Comparison of ENCODE assay signal across 14 cellular contexts in genomic region chr11:93728792-93729128, GRCh38. TPM values are rescaled to one million over a fixed set of nuclear protein-coding genes. Genes with fewer than 3 reads are reported as not detected.
DNase-seq lines count a peak whose midpoint lies in the region; ATAC-seq, FAIRE-seq and TF ChIP-seq lines count a peak whose summit lies in the region.
"Had no signal": no experiment of that assay in that cellular context is flagged by ENCODE, and none has a peak within 500 bp of the region (broad histone marks: within the 10 kb centered on the region; RNA-seq: fewer than 3 reads in every experiment).

No MANE protein-coding gene starts in this region.

- H3K27ac ChIP-seq in GM12878 (ENCODE audit: control insufficient read depth, insufficient read depth): no peak overlapping the region
- peak overlapping the region; percentile 58 for H3K27ac ChIP-seq in smooth muscle cell (ENCODE audit: low read depth)
- H3K27ac ChIP-seq: upper lobe of right lung had no signal

- peaks cover 3 to 38% of the 10 kb centered on the region in 2 experiments for H3K36me3 ChIP-seq in GM12878 (ENCODE audit: control insufficient read depth in 2 of 2, insufficient read depth in 2 of 2, low read length in 1 of 2)
- peaks cover 47% of the 10 kb centered on the region for H3K36me3 ChIP-seq in smooth muscle cell (ENCODE audit: low read depth)

- peaks cover 70% of the 10 kb centered on the region for H3K36me3 Mint-ChIP-seq in activated CD8-positive, alpha-beta memory T cell treated with anti-CD3 and anti-CD28 coated beads, Interleukin-2, amount 10 ng/mL, durations not matched to agents 7 days and 5 days
- peaks cover 6% of the 10 kb centered on the region for H3K36me3 Mint-ChIP-seq in IgD-negative memory B cell

- intact Hi-C loops in GM12878 (cut with micrococcal nuclease; ENCODE audit: unreplicated experiment): no loop called here

- in situ Hi-C loops in GM12878 (cut with MboI): no loop called here

- H3K9me3 Mint-ChIP-seq in activated CD8-positive, alpha-beta memory T cell treated with anti-CD3 and anti-CD28 coated beads, Interleukin-2, amount 10 ng/mL, durations not matched to agents 7 days and 5 days (ENCODE audit: low read depth): no peaks in the 10 kb centered on the region
- no peaks in the 10 kb centered on the region for H3K9me3 Mint-ChIP-seq in IgD-negative memory B cell

- RAD21 ChIA-PET in GM12878 (lab: Charles Lee; ENCODE audit: unreplicated experiment): interaction anchor here (2.2 to 3.8 kb wide), 2 partner anchors 12 to 55 kb away, joined by 6 to 14 read pairs; partner anchors contain the start of genes C11orf54, MED17 and TAF1D

- H3K79me2 ChIP-seq in GM12878 (ENCODE audit: control insufficient read depth, insufficient read depth, low read length) (peaks cover 8% of the 10 kb centered on the region), smooth muscle cell (ENCODE audit: low read depth) (no peaks in the 10 kb centered on the region)

- H3K27me3 Mint-ChIP-seq in activated CD8-positive, alpha-beta memory T cell treated with anti-CD3 and anti-CD28 coated beads, Interleukin-2, amount 10 ng/mL, durations not matched to agents 7 days and 5 days: no peaks in the 10 kb centered on the region
- H3K27me3 Mint-ChIP-seq in IgD-negative memory B cell: no peaks in the 10 kb centered on the region

- H3F3A ChIP-seq in smooth muscle cell (ENCODE audit: low read depth): peaks cover 59% of the 10 kb centered on the region

- H3K9ac ChIP-seq in GM12878 (ENCODE audit: control insufficient read depth, insufficient read depth, low read length) (no peak overlapping the region), smooth muscle cell (ENCODE audit: low read depth) (no peak overlapping the region)

- no peak for DNase-seq in activated CD8-positive, alpha-beta memory T cell treated with anti-CD3 and anti-CD28 coated beads, Interleukin-2, amount 10 ng/mL, durations not matched to agents 7 days and 5 days
- no peak for DNase-seq in activated CD8-positive, alpha-beta memory T cell treated with anti-CD3 and anti-CD28 coated beads, Interleukin-2, amount 50 U/mL, for 48 hours
- DNase-seq in GM12878 (ENCODE audit: low read depth, low spot score) (no peak), smooth muscle cell (lab: John Stamatoyannopoulos, UW; ENCODE audit: unreplicated experiment) (no peak), NCI-H1694 treated with DMSO at 0.1 percent for 48 hours (lab: John Stamatoyannopoulos, UW) (no peak), GM03348 (ENCODE audit: low spot score) (no peak)
- DNase-seq: aorta, mesendoderm, NCI-H2029, NCI-H526 treated with DMSO at 0.1 percent for 48 hours, Right ventricle myocardium superior, upper lobe of right lung had no signal

- no peak overlapping the region for H3K4me3 ChIP-seq in GM12878
- H3K4me3 ChIP-seq in smooth muscle cell: no peak overlapping the region
- H3K4me3 ChIP-seq: upper lobe of right lung had no signal

- H4K20me1 ChIP-seq in GM12878 (ENCODE audit: control insufficient read depth, insufficient read depth): no peaks in the 10 kb centered on the region
- peaks cover 52% of the 10 kb centered on the region for H4K20me1 ChIP-seq in smooth muscle cell (ENCODE audit: low read depth)

- no peak for FAIRE-seq in GM12878 (lab: Jason Lieb, UNC)

- TF ChIP-seq POLR2A in GM12878 (IDR thresholded peaks at IDR 0.05; ENCODE audit: low read depth, low read length): 0 out of 2 replicates have a peak, but pooled peaks have one; percentile 1

- TF ChIP-seq CTCF in GM12878 (IDR thresholded peaks at IDR 0.05 in 2 of 3, conservative IDR thresholded peaks at IDR 0.05 in 1 of 3; ENCODE audit: control insufficient read depth in 2 of 3, extremely low read depth in 1 of 3, insufficient read depth in 1 of 3, low read depth in 3 of 3, low read length in 3 of 3) (no peak), smooth muscle cell (IDR thresholded peaks at IDR 0.05; ENCODE audit: borderline replicate concordance, insufficient read depth, poor library complexity, severe bottlenecking) (no peak)

- no peaks in the 10 kb centered on the region for H3K27me3 ChIP-seq in GM12878 (replicated peaks in 1 of 2; ENCODE audit: control insufficient read depth in 2 of 2, insufficient read depth in 2 of 2, low read length in 1 of 2)
- no peaks in the 10 kb centered on the region for H3K27me3 ChIP-seq in smooth muscle cell (ENCODE audit: low read depth)
- H3K27me3 ChIP-seq: upper lobe of right lung had no signal

- peak overlapping the region; percentile 58 for H3K27ac Mint-ChIP-seq in activated CD8-positive, alpha-beta memory T cell treated with anti-CD3 and anti-CD28 coated beads, Interleukin-2, amount 10 ng/mL, durations not matched to agents 7 days and 5 days
- peak overlapping the region in 2 of 3 donors; percentile 16 to 84 for H3K27ac Mint-ChIP-seq in IgD-negative memory B cell

- peaks cover 21% of the 10 kb centered on the region for H3K4me1 Mint-ChIP-seq in activated CD8-positive, alpha-beta memory T cell treated with anti-CD3 and anti-CD28 coated beads, Interleukin-2, amount 10 ng/mL, durations not matched to agents 7 days and 5 days
- peaks cover 6 to 14% (median 11%) of the 10 kb centered on the region in 3 donors for H3K4me1 Mint-ChIP-seq in IgD-negative memory B cell

- H3K4me3 Mint-ChIP-seq in activated CD8-positive, alpha-beta memory T cell treated with anti-CD3 and anti-CD28 coated beads, Interleukin-2, amount 10 ng/mL, durations not matched to agents 7 days and 5 days: no peak overlapping the region
- H3K4me3 Mint-ChIP-seq in IgD-negative memory B cell: no peak overlapping the region

- POLR2A ChIA-PET in GM12878 (lab: Charles Lee): interaction anchor here (1.1 to 2.2 kb wide), 2 partner anchors 9 to 12 kb away, joined by 3 to 8 read pairs; no protein-coding TSS in a partner anchor

- H3K9me3 ChIP-seq in GM12878 (replicated peaks; ENCODE audit: control insufficient read depth, insufficient read depth, low read length) (no peaks in the 10 kb centered on the region), smooth muscle cell (replicated peaks; ENCODE audit: low read depth) (no peaks in the 10 kb centered on the region)
- H3K9me3 ChIP-seq: upper lobe of right lung had no signal

- H3K4me2 ChIP-seq in GM12878 (ENCODE audit: control insufficient read depth, insufficient read depth): no peak overlapping the region
- H3K4me2 ChIP-seq in smooth muscle cell: no peak overlapping the region

- SMC1A ChIA-PET in GM12878 (lab: Charles Lee; ENCODE audit: uncharacterized antibody, unreplicated experiment): interaction anchor here (6.2 kb wide), 1 partner anchor 12 kb away, joined by 31 read pairs; the partner anchor contains the start of genes C11orf54 and TAF1D

- CTCF ChIA-PET in activated CD8-positive, alpha-beta memory T cell treated with anti-CD3 and anti-CD28 coated beads, Interleukin-2, amount 10 ng/mL, durations not matched to agents 7 days and 5 days (lab: Charles Lee): no interaction called here
- CTCF ChIA-PET in GM12878 (lab: Yijun Ruan, JAX): interaction anchor here (1.2 to 1.6 kb wide), 4 partner anchors 9 to 55 kb away, joined by 4 read pairs; partner anchors contain the start of gene MED17

- no peak for TF ChIP-seq EP300 in GM12878 (IDR thresholded peaks at IDR 0.05; ENCODE audit: borderline replicate concordance in 1 of 2, control insufficient read depth in 1 of 2, low read depth in 2 of 2, low read length in 2 of 2)

- no peak for ATAC-seq in activated CD8-positive, alpha-beta memory T cell treated with anti-CD3 and anti-CD28 coated beads, Interleukin-2, amount 10 ng/mL, durations not matched to agents 7 days and 5 days
- ATAC-seq in GM12878: peak; percentile 3; the same call in 2 of the 3 replicates
- ATAC-seq in esophagus mucosa: no peak
- ATAC-seq: upper lobe of right lung had no signal

- H3K4me1 ChIP-seq in GM12878 (ENCODE audit: control insufficient read depth, insufficient read depth, low read length) (no peaks in the 10 kb centered on the region), smooth muscle cell (ENCODE audit: low read depth) (no peaks in the 10 kb centered on the region)
- H3K4me1 ChIP-seq: upper lobe of right lung had no signal

- 73% methylated on average over 2 of the region's 2 CpGs for WGBS in GM12878 (ENCODE audit: insufficient coverage, insufficient replicate concordance, low lambda C conversion rate, missing lambda C conversion rate)
- 98% methylated on average over 2 of the region's 2 CpGs for WGBS in smooth muscle cell (ENCODE audit: low lambda C conversion rate)

- TF ChIP-seq RAD21 in GM12878 (IDR thresholded peaks at IDR 0.05; ENCODE audit: insufficient read depth, low read depth, low read length): no peak

- no TSS peak for BruUV-seq in GM12878 (replicated peaks; lab: Mats Ljungman, UMichigan)

- H2AFZ ChIP-seq in GM12878 (ENCODE audit: control insufficient read depth, low read depth, low read length): no peak overlapping the region
- no peak overlapping the region for H2AFZ ChIP-seq in smooth muscle cell (ENCODE audit: low read depth)

RNA-seq across cellular contexts. Expression of gene TAF1D, which starts 12.5 kb away (rescaled TPM):
- 100 to 1,000 TPM; 201 to 221 TPM for total RNA-seq in activated CD8-positive, alpha-beta memory T cell treated with anti-CD3 and anti-CD28 coated beads, Interleukin-2, amount 10 ng/mL, durations not matched to agents 7 days and 5 days
- 33.4 TPM for polyA plus RNA-seq in IgD-negative memory B cell
- total RNA-seq in GM12878 (2013; cell fraction: nucleolus; rRNA removed): 793 and 868 TPM in 2 replicates
- 191 and 254 TPM in 2 replicates for total RNA-seq in GM12878 (2014; rRNA removed)
- 301 and 314 TPM in 2 replicates for total RNA-seq in GM12878 (2014; rRNA removed; fragmentation: Illumina TruSeq; extraction: Trizol)
- 180 and 206 TPM in 2 replicates for total RNA-seq in GM12878 (2021)
- 109 TPM for polyA plus RNA-seq in GM12878 (2011; ENCODE audit: low read depth)
- 224 and 373 TPM in 2 replicates for polyA plus RNA-seq in GM12878 (2011; rRNA removed)
- polyA plus RNA-seq in GM12878 (2011; cell fraction: cytosol; rRNA removed): 52.9 and 55.8 TPM in 2 replicates
- 359 and 420 TPM in 2 replicates for polyA plus RNA-seq in GM12878 (2011; cell fraction: nucleus; rRNA removed)
- 132 and 157 TPM in 2 replicates for polyA plus RNA-seq in GM12878 (2012)
- 270 and 380 TPM in 2 replicates for polyA plus RNA-seq in GM12878 (2014; fragmentation: Illumina TruSeq; extraction: Trizol)
- polyA plus RNA-seq in GM12878 (2014; fragmentation: Nextera tagmentation; extraction: Ambion mirVana): 100 to 1,000 TPM; 112 to 181 TPM
- 179 and 220 TPM in 2 replicates for polyA plus RNA-seq in GM12878 (2014; rRNA removed)
- polyA plus RNA-seq in GM12878 (2016; fragmentation: Nextera tagmentation; extraction: Ambion mirVana): 100 to 1,000 TPM; 101 to 110 TPM
- 91.2 and 125 TPM in 2 replicates for polyA minus RNA-seq in GM12878 (2011; rRNA and poly(A)+ RNA removed)
- polyA minus RNA-seq in GM12878 (2011; cell fraction: cytosol; rRNA and poly(A)+ RNA removed): 60.7 and 72.5 TPM in 2 replicates
- polyA minus RNA-seq in GM12878 (2011; cell fraction: nucleus; rRNA and poly(A)+ RNA removed): 233 and 316 TPM in 2 replicates
- total RNA-seq in smooth muscle cell: 216 and 232 TPM in 2 replicates
- polyA plus RNA-seq in smooth muscle cell: 36.9 and 57.6 TPM in 2 replicates
- total RNA-seq in esophagus mucosa: 70.3 TPM

RNA-seq across cellular contexts. Expression of gene C11orf54, which starts 12.7 kb away (rescaled TPM):
- 10 to 100 TPM; 17.1 to 18.3 TPM for total RNA-seq in activated CD8-positive, alpha-beta memory T cell treated with anti-CD3 and anti-CD28 coated beads, Interleukin-2, amount 10 ng/mL, durations not matched to agents 7 days and 5 days
- polyA plus RNA-seq in IgD-negative memory B cell (17.7 TPM), GM12878 (2011; rRNA removed) (32.3 and 58.3 TPM in 2 replicates), GM12878 (2014; fragmentation: Illumina TruSeq; extraction: Trizol) (26.2 and 33.2 TPM in 2 replicates), GM12878 (2014; fragmentation: Nextera tagmentation; extraction: Ambion mirVana) (10 to 100 TPM; 31.3 to 31.5 TPM), GM12878 (2014; rRNA removed) (15.9 and 19.2 TPM in 2 replicates), GM12878 (2016; fragmentation: Nextera tagmentation; extraction: Ambion mirVana) (10 to 100 TPM; 27.4 to 30.4 TPM), smooth muscle cell (6.3 and 8.5 TPM in 2 replicates)
- total RNA-seq in GM12878 (2013; cell fraction: nucleolus; rRNA removed): 53.1 and 63.8 TPM in 2 replicates
- total RNA-seq in GM12878 (2014; rRNA removed) (15.1 and 22.1 TPM in 2 replicates), GM12878 (2014; rRNA removed; fragmentation: Illumina TruSeq; extraction: Trizol) (22.5 and 23.6 TPM in 2 replicates), GM12878 (2021) (15.2 and 19.1 TPM in 2 replicates), smooth muscle cell (12.3 and 13.4 TPM in 2 replicates), esophagus mucosa (7.7 TPM)
- 12.3 TPM for polyA plus RNA-seq in GM12878 (2011; ENCODE audit: low read depth)
- polyA plus RNA-seq in GM12878 (2011; cell fraction: cytosol; rRNA removed): 10.6 and 15.4 TPM in 2 replicates
- polyA plus RNA-seq in GM12878 (2011; cell fraction: nucleus; rRNA removed): 11.7 and 12.5 TPM in 2 replicates
- polyA plus RNA-seq in GM12878 (2012): 14.5 and 18.4 TPM in 2 replicates
- polyA minus RNA-seq in GM12878 (2011; rRNA and poly(A)+ RNA removed): 16.4 and 109 TPM in 2 replicates
- polyA minus RNA-seq in GM12878 (2011; cell fraction: cytosol; rRNA and poly(A)+ RNA removed): 6.9 and 7.2 TPM in 2 replicates
- polyA minus RNA-seq in GM12878 (2011; cell fraction: nucleus; rRNA and poly(A)+ RNA removed): 6.8 and 10.5 TPM in 2 replicates

RNA-seq across cellular contexts. Expression of gene MED17, which starts 55.3 kb away (rescaled TPM):
- total RNA-seq in activated CD8-positive, alpha-beta memory T cell treated with anti-CD3 and anti-CD28 coated beads, Interleukin-2, amount 10 ng/mL, durations not matched to agents 7 days and 5 days: 10 to 100 TPM; 38.8 to 47.2 TPM
- 25.8 TPM for polyA plus RNA-seq in IgD-negative memory B cell
- 97.7 and 110 TPM in 2 replicates for total RNA-seq in GM12878 (2013; cell fraction: nucleolus; rRNA removed)
- total RNA-seq in GM12878 (2014; rRNA removed): 27.8 and 30.8 TPM in 2 replicates
- total RNA-seq in GM12878 (2014; rRNA removed; fragmentation: Illumina TruSeq; extraction: Trizol): 29.2 and 30.8 TPM in 2 replicates
- total RNA-seq in GM12878 (2021): 34.9 and 38.7 TPM in 2 replicates
- polyA plus RNA-seq in GM12878 (2011; ENCODE audit: low read depth): 6.8 TPM
- 23.3 and 28.3 TPM in 2 replicates for polyA plus RNA-seq in GM12878 (2011; rRNA removed)
- 10.9 and 13.4 TPM in 2 replicates for polyA plus RNA-seq in GM12878 (2011; cell fraction: cytosol; rRNA removed)
- polyA plus RNA-seq in GM12878 (2011; cell fraction: nucleus; rRNA removed): 28.1 and 30.9 TPM in 2 replicates
- polyA plus RNA-seq in GM12878 (2012): 8.1 and 13.2 TPM in 2 replicates
- 28.8 and 36.1 TPM in 2 replicates for polyA plus RNA-seq in GM12878 (2014; fragmentation: Illumina TruSeq; extraction: Trizol)
- 10 to 100 TPM in 1 of 2 experiments, 1 to 10 TPM in 1; 7.3 to 12.4 TPM for polyA plus RNA-seq in GM12878 (2014; fragmentation: Nextera tagmentation; extraction: Ambion mirVana)
- 23.2 and 25.9 TPM in 2 replicates for polyA plus RNA-seq in GM12878 (2014; rRNA removed)
- polyA plus RNA-seq in GM12878 (2016; fragmentation: Nextera tagmentation; extraction: Ambion mirVana): 10 to 100 TPM; 30.0 to 32.1 TPM
- polyA minus RNA-seq in GM12878 (2011; rRNA and poly(A)+ RNA removed): 20.8 and 33.4 TPM in 2 replicates
- polyA minus RNA-seq in GM12878 (2011; cell fraction: cytosol; rRNA and poly(A)+ RNA removed): 12.6 and 12.7 TPM in 2 replicates
- polyA minus RNA-seq in GM12878 (2011; cell fraction: nucleus; rRNA and poly(A)+ RNA removed): 35.5 and 66.6 TPM in 2 replicates
- total RNA-seq in smooth muscle cell: 30.6 and 38.3 TPM in 2 replicates
- 20.2 and 24.9 TPM in 2 replicates for polyA plus RNA-seq in smooth muscle cell
- 16.0 TPM for total RNA-seq in esophagus mucosa
